Comparison of ENCODE assay signal across 8 cellular contexts in the genomic region with DNA sequence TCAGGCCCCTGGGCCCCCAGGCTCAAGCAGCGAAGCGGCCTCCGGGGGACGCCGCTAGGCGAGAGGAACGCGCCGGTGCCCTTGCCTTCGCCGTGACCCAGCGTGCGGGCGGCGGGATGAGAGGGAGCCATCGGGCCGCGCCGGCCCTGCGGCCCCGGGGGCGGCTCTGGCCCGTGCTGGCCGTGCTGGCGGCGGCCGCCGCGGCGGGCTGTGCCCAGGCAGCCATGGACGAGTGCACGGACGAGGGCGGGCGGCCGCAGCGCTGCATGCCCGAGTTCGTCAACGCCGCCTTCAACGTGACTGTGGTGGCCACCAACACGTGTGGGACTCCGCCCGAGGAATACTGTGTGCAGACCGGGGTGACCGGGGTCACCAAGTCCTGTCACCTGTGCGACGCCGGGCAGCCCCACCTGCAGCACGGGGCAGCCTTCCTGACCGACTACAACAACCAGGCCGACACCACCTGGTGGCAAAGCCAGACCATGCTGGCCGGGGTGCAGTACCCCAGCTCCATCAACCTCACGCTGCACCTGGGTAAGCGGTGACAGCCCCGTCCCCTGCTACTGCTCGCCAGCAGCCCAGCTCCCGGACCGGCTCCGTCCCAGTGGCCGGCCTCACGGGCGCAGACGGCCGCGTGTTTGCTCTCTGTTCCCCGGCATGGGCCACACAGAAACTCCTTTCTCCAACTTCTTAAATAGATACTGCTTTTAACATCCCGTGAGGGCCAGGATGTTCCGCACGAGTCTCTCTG. TPM values are rescaled to one million over a fixed set of nuclear protein-coding genes. Genes with fewer than 3 reads are reported as not detected.
DNase-seq lines count a peak whose midpoint lies in the region; ATAC-seq, FAIRE-seq and TF ChIP-seq lines count a peak whose summit lies in the region.

No MANE protein-coding gene starts in this region.

- no TSS peak for BruUV-seq in K562 (replicated peaks; lab: Mats Ljungman, UMichigan)

- DNase-seq in GM10248 (ENCODE audit: extremely low spot score) (peak; percentile 77), HuH-7.5 (ENCODE audit: low spot score) (peak; percentile 69), RPMI8226 (peak; percentile 88), K562 (ENCODE audit: extremely low read depth in 1 of 4, low spot score in 3 of 4) (peak; percentile 19 to 32 (median 24)), iPS-NIHi11 (ENCODE audit: low spot score) (peak; percentile 79), UCSD-AML1 (lab: John Stamatoyannopoulos, UW; ENCODE audit: unreplicated experiment) (no peak)

- H3K9me1 ChIP-seq in K562 (ENCODE audit: control insufficient read depth, insufficient read depth, low read length): no peaks in the 10 kb centered on the region

- H3K27me3 ChIP-seq in K562 (ENCODE audit: control insufficient read depth in 2 of 2, insufficient read depth in 2 of 2, low read length in 2 of 2): peaks cover 35 to 42% of the 10 kb centered on the region in 2 experiments

- no peaks in the 10 kb centered on the region for H3K79me2 ChIP-seq in K562 (ENCODE audit: control insufficient read depth, insufficient read depth, low read length)

- no peak for FAIRE-seq in K562 (lab: Jason Lieb, UNC)

- H3K4me3 ChIP-seq in K562 (peak overlapping the region; percentile 23), skin epidermis (peak overlapping the region; percentile 51 to 91 (median 60))

- peak; percentile 58 for ATAC-seq in GM21737 (IDR thresholded peaks at IDR 0.05; ENCODE audit: unreplicated experiment)
- peak; percentile 77 for ATAC-seq in K562

- no peaks in the 10 kb centered on the region for H4K20me1 ChIP-seq in K562 (replicated peaks; ENCODE audit: control insufficient read depth, insufficient read depth, low read length)

- CTCF ChIA-PET in GM10248 (lab: Yijun Ruan, JAX): no interaction called here
- CTCF ChIA-PET in K562 (lab: Yijun Ruan, JAX; ENCODE audit: low intra/inter-chr PET ratio): no interaction called here

- no peak overlapping the region for H3K27ac ChIP-seq in K562 (ENCODE audit: extremely low read depth, low read depth, low read length)
- H3K27ac ChIP-seq in skin epidermis: peak overlapping the region; percentile 87 to 100 (median 98)

- in situ Hi-C loops in K562 (cut with MboI): no loop called here

- 11% methylated on average over 48 of the region's 71 CpGs for WGBS in K562 (ENCODE audit: insufficient coverage, low coverage, missing lambda C conversion rate)

- TF ChIP-seq CTCF in GM10248 (IDR thresholded peaks at IDR 0.05; ENCODE audit: control extremely low read depth, extremely low read depth, low read depth, missing control alignments): peak; percentile 60
- TF ChIP-seq CTCF in K562 (IDR thresholded peaks at IDR 0.05 in 2 of 3, conservative IDR thresholded peaks at IDR 0.05 in 1 of 3; ENCODE audit: insufficient read depth in 2 of 3, low read depth in 1 of 3, low read length in 3 of 3): peak in 2 of 3 experiments; percentile 12 to 38; a peak in 2 of 6 replicates

- no peak for TF ChIP-seq POLR2A in K562 (conservative IDR thresholded peaks at IDR 0.05)

- no peak for TF ChIP-seq EP300 in K562 (IDR thresholded peaks at IDR 0.05; ENCODE audit: low read length)

- H3K9ac ChIP-seq in K562 (ENCODE audit: insufficient read depth in 1 of 2, low read depth in 2 of 2, low read length in 2 of 2): no peak overlapping the region

- H3K4me2 ChIP-seq in K562 (ENCODE audit: insufficient read depth, low read length): peak overlapping the region; percentile 15; the same call in 1 of the 2 replicates

- no peaks in the 10 kb centered on the region for H3K9me3 ChIP-seq in K562 (replicated peaks; ENCODE audit: control insufficient read depth, insufficient read depth, low read depth, low read length)

- TF ChIP-seq RAD21 in K562 (CRISPR knock-in tag; conservative IDR thresholded peaks at IDR 0.05 in 1 of 2, IDR thresholded peaks at IDR 0.05 in 1 of 2): 0 out of 4 replicates have a peak, but pooled peaks of 1 of the 2 experiments have one; percentile 11

- 0 out of 2 replicates have a peak overlapping the region, but pooled peaks have one; percentile 14 for H2AFZ ChIP-seq in K562 (ENCODE audit: low read depth, low read length)

- POLR2A ChIA-PET in GM10248 (lab: Yijun Ruan, JAX) (no interaction called here), K562 (lab: Yijun Ruan, JAX) (interaction anchor here (0.8 kb wide), 1 partner anchor 30 kb away, joined by 3 read pairs; no protein-coding TSS in a partner anchor)

- H3K36me3 ChIP-seq in K562 (ENCODE audit: control insufficient read depth, insufficient read depth, low read length): no peaks in the 10 kb centered on the region

- intact Hi-C loops in K562 (cut with micrococcal nuclease): no loop called here

- H3K4me1 ChIP-seq in K562 (replicated peaks in 1 of 2; ENCODE audit: control insufficient read depth in 2 of 2, insufficient read depth in 2 of 2, low read length in 2 of 2): peaks cover 7 to 17% of the 10 kb centered on the region in 2 experiments; a peak in 4 of 5 replicates

TF ChIP-seq in K562, 482 proteins besides CTCF, POLR2A, EP300 and RAD21 (continues in another document):
- TF ChIP-seq, protein P1, sequence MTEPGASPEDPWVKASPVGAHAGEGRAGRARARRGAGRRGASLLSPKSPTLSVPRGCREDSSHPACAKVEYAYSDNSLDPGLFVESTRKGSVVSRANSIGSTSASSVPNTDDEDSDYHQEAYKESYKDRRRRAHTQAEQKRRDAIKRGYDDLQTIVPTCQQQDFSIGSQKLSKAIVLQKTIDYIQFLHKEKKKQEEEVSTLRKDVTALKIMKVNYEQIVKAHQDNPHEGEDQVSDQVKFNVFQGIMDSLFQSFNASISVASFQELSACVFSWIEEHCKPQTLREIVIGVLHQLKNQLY (CRISPR knock-in tag; conservative IDR thresholded peaks at IDR 0.05): no peak
- TF ChIP-seq, protein P2, sequence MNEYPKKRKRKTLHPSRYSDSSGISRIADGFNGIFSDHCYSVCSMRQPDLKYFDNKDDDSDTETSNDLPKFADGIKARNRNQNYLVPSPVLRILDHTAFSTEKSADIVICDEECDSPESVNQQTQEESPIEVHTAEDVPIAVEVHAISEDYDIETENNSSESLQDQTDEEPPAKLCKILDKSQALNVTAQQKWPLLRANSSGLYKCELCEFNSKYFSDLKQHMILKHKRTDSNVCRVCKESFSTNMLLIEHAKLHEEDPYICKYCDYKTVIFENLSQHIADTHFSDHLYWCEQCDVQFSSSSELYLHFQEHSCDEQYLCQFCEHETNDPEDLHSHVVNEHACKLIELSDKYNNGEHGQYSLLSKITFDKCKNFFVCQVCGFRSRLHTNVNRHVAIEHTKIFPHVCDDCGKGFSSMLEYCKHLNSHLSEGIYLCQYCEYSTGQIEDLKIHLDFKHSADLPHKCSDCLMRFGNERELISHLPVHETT (CRISPR knock-in tag; conservative IDR thresholded peaks at IDR 0.05 in 1 of 2, IDR thresholded peaks at IDR 0.05 in 1 of 2): no peak
- no peak for TF ChIP-seq ZBTB43 (CRISPR knock-in tag; IDR thresholded peaks at IDR 0.05)
- TF ChIP-seq SMAD2 (IDR thresholded peaks at IDR 0.05; ENCODE audit: low read depth, low read length): no peak
- no peak for TF ChIP-seq ELK3 (CRISPR knock-in tag; IDR thresholded peaks at IDR 0.05)

RNA-seq across cellular contexts. Expression of gene LAMC1, which starts 0.6 kb away (rescaled TPM):
- 1.7 and 2.9 TPM in 2 replicates for total RNA-seq in K562 (2011; cell fraction: chromatin; rRNA removed; ENCODE audit: low replicate concordance)
- 2.1 and 2.7 TPM in 2 replicates for total RNA-seq in K562 (2011; cell fraction: nucleolus; rRNA removed)
- total RNA-seq in K562 (2011; cell fraction: nucleoplasm; rRNA removed): 0.84 and 2.1 TPM in 2 replicates
- total RNA-seq in K562 (2014; rRNA removed): 0.36 and 0.53 TPM in 2 replicates
- 0.07 and 0.13 TPM in 2 replicates for total RNA-seq in K562 (2014; rRNA removed; fragmentation: Illumina TruSeq; extraction: Trizol)
- total RNA-seq in K562 (2015; rRNA removed; fragmentation: Illumina TruSeq; extraction: Trizol): 0.07 TPM in 1 of 2 replicates, not detected in the other
- 0.60 and 0.71 TPM in 2 replicates for total RNA-seq in K562 (2021)
- polyA plus RNA-seq in K562 (2011; rRNA removed): 0.13 and 0.16 TPM in 2 replicates
- polyA plus RNA-seq in K562 (2011; cell fraction: cytosol; rRNA removed): 0.15 and 0.16 TPM in 2 replicates
- 0.06 and 1.1 TPM in 2 replicates for polyA plus RNA-seq in K562 (2011; cell fraction: nucleus; rRNA removed)
- 0.07 and 0.08 TPM in 2 replicates for polyA plus RNA-seq in K562 (2012)
- 0.07 and 0.24 TPM in 2 replicates for polyA plus RNA-seq in K562 (2014; fragmentation: Illumina TruSeq; extraction: Trizol)
- not detected for polyA plus RNA-seq in K562 (2014; fragmentation: Nextera tagmentation; extraction: Ambion mirVana)
- polyA plus RNA-seq in K562 (2014; rRNA removed): 0.21 TPM in 1 of 2 replicates, not detected in the other
- 0.24 and 1.2 TPM in 2 replicates for polyA minus RNA-seq in K562 (2011; rRNA and poly(A)+ RNA removed)
- polyA minus RNA-seq in K562 (2011; cell fraction: cytosol; rRNA and poly(A)+ RNA removed): 1.3 and 1.6 TPM in 2 replicates
- polyA minus RNA-seq in K562 (2011; cell fraction: nucleus; rRNA and poly(A)+ RNA removed): 0.54 and 0.78 TPM in 2 replicates
